Comparison of ENCODE assay signal across 16 cellular contexts in genomic region chr7:35268953-35269352, GRCh38. TPM values are rescaled to one million over a fixed set of nuclear protein-coding genes. Genes with fewer than 3 reads are reported as not detected.
DNase-seq lines count a peak whose midpoint lies in the region; ATAC-seq, FAIRE-seq and TF ChIP-seq lines count a peak whose summit lies in the region.
"Had no signal": no experiment of that assay in that cellular context is flagged by ENCODE, and none has a peak within 500 bp of the region (broad histone marks: within the 10 kb centered on the region; RNA-seq: fewer than 3 reads in every experiment).

No MANE protein-coding gene starts in this region.

- H3K9me3 ChIP-seq in WERI-Rb-1 (ENCODE audit: severe bottlenecking), result no peaks in the 10 kb centered on the region
- no peaks in the 10 kb centered on the region for H3K9me3 ChIP-seq in PC-9 (ENCODE audit: insufficient read depth, low read depth)

- H3K4me1 ChIP-seq in PC-9 (replicated peaks; ENCODE audit: insufficient read depth), result no peaks in the 10 kb centered on the region

- intact Hi-C loops in PC-9 (cut with micrococcal nuclease; ENCODE audit: unreplicated experiment), result no loop called here

- peak overlapping the region; percentile 62 for H3K27ac ChIP-seq in WERI-Rb-1
- H3K27ac ChIP-seq in PC-9, result no peak overlapping the region

- no peak for ATAC-seq in HG02763 (IDR thresholded peaks at IDR 0.05; ENCODE audit: unreplicated experiment)
- no peak for ATAC-seq in effector memory CD8-positive, alpha-beta T cell (replicated peaks)
- ATAC-seq: T-helper 17 cell had no signal

- TF ChIP-seq CTCF in D721Med (IDR thresholded peaks at IDR 0.05; ENCODE audit: insufficient read depth, missing control alignments), result no peak
- no peak for TF ChIP-seq CTCF in WERI-Rb-1 (IDR thresholded peaks at IDR 0.05; ENCODE audit: low read depth, low read length)
- no peak for TF ChIP-seq CTCF in PC-9 (conservative IDR thresholded peaks at IDR 0.05)

- no peaks in the 10 kb centered on the region for H3K27me3 ChIP-seq in WERI-Rb-1 (ENCODE audit: insufficient read depth, low read depth, severe bottlenecking)
- no peaks in the 10 kb centered on the region for H3K27me3 ChIP-seq in PC-9 (ENCODE audit: insufficient read depth, low read depth)

- H3K36me3 ChIP-seq in WERI-Rb-1, result no peaks in the 10 kb centered on the region
- no peaks in the 10 kb centered on the region for H3K36me3 ChIP-seq in PC-9 (ENCODE audit: low read depth)

- BruUV-seq in PC-9 (replicated peaks; lab: Mats Ljungman, UMichigan), result no TSS peak

- no peaks in the 10 kb centered on the region for H3K4me1 Mint-ChIP-seq in effector memory CD8-positive, alpha-beta T cell (ENCODE audit: low read depth in 2 of 2)
- H3K4me1 Mint-ChIP-seq: CD4-positive, CD25-positive, alpha-beta regulatory T cell; T-helper 17 cell had no signal

- H3K4me2 ChIP-seq in PC-9, result no peak overlapping the region

- CTCF ChIA-PET in PC-9 (lab: Charles Lee), result no interaction called here

- H4K20me1 ChIP-seq in PC-9 (ENCODE audit: insufficient read depth), result no peaks in the 10 kb centered on the region

- no peak overlapping the region for H3K4me3 Mint-ChIP-seq in effector memory CD8-positive, alpha-beta T cell
- H3K4me3 Mint-ChIP-seq: CD4-positive, CD25-positive, alpha-beta regulatory T cell; T-helper 17 cell had no signal

- H3F3A ChIP-seq in PC-9 (ENCODE audit: insufficient read depth, low read depth), result no peaks in the 10 kb centered on the region

- POLR2A ChIA-PET in PC-9 (lab: Charles Lee; ENCODE audit: unreplicated experiment), result no interaction called here

- H3K27me3 Mint-ChIP-seq in effector memory CD8-positive, alpha-beta T cell, result peaks cover 67 to 71% of the 10 kb centered on the region in 2 donors

- no peaks in the 10 kb centered on the region for H3K36me3 Mint-ChIP-seq in effector memory CD8-positive, alpha-beta T cell (ENCODE audit: insufficient read depth)
- H3K36me3 Mint-ChIP-seq: CD4-positive, CD25-positive, alpha-beta regulatory T cell had no signal

- H3K4me3 ChIP-seq in WERI-Rb-1 (ENCODE audit: low read depth, low read length) (peak overlapping the region; percentile 22), PC-9 (no peak overlapping the region)

- no peaks in the 10 kb centered on the region for H3K79me2 ChIP-seq in PC-9 (ENCODE audit: low read depth)

- DNase-seq in D721Med (ENCODE audit: insufficient read length, low spot score), result no peak
- peak; percentile 80 for DNase-seq in LHCN-M2 (ENCODE audit: low read depth)
- peak; percentile 89 for DNase-seq in NCI-H2171 treated with DMSO at 0.1 percent for 48 hours (lab: John Stamatoyannopoulos, UW)
- peak; percentile 42 for DNase-seq in WERI-Rb-1
- DNase-seq in cortex of kidney (lab: John Stamatoyannopoulos, UW), result no peak
- DNase-seq in effector memory CD8-positive, alpha-beta T cell, result no peak
- no peak for DNase-seq in PC-9
- DNase-seq: Calu3; CD4-positive, CD25-positive, alpha-beta regulatory T cell; GF-D8; NCI-H526; SHP77; T-helper 17 cell had no signal

- H3K27ac Mint-ChIP-seq in effector memory CD8-positive, alpha-beta T cell, result no peak overlapping the region
- H3K27ac Mint-ChIP-seq: CD4-positive, CD25-positive, alpha-beta regulatory T cell; T-helper 17 cell had no signal

- no peaks in the 10 kb centered on the region; the same call in 1 of the 2 replicates for H3K9me2 ChIP-seq in PC-9 (ENCODE audit: insufficient read depth)

- peak; percentile 76 for FAIRE-seq in D721Med (lab: Jason Lieb, UNC)
- FAIRE-seq: H1, RCC 7860 had no signal

- H3K9me3 Mint-ChIP-seq in effector memory CD8-positive, alpha-beta T cell, result no peaks in the 10 kb centered on the region

- H2AFZ ChIP-seq in PC-9, result no peak overlapping the region

RNA-seq across cellular contexts. Expression of gene TBX20, which starts 15.1 kb away (rescaled TPM):
- total RNA-seq in LHCN-M2 (2014; rRNA removed), result not detected in 2 replicates
- not detected for polyA plus RNA-seq in LHCN-M2 (2012)
- total RNA-seq in PC-9 (2021), result 1.1 and 1.7 TPM in 2 replicates
- total RNA-seq: T-helper 17 cell had no signal

Comparison
In these comparisons a context has a peak if more than half of its experiments do, and no peak if none do; other contexts are left out.
1. DNase-seq: peak in LHCN-M2 (single experiment), NCI-H2171 treated with DMSO at 0.1 percent for 48 hours (single experiment) and WERI-Rb-1 (single experiment); none in D721Med (single experiment), cortex of kidney (single experiment), effector memory CD8-positive, alpha-beta T cell (0 of 3) and PC-9 (0 of 2).